In genomic region chrX:34350552-34350951, GRCh38 we compare ENCODE assay signal across 21 cellular contexts.
"Had no signal": no experiment of that assay in that cellular context is flagged by ENCODE, and none has a peak within 500 bp of the region (broad histone marks: within the 10 kb centered on the region; RNA-seq: fewer than 3 reads in every experiment).

No MANE protein-coding gene starts in this region.

- H2AFZ ChIP-seq: neural progenitor cell had no signal

- H3K4me3 ChIP-seq: coronary artery, heart left ventricle, neural progenitor cell, right atrium auricular region, spleen, tibial nerve had no signal

- H3K27me3 Mint-ChIP-seq: activated naive CD8-positive, alpha-beta T cell treated with anti-CD3 and anti-CD28 coated beads, Interleukin-2, amount 10 ng/mL, durations not matched to agents 7 days and 5 days; stimulated activated naive B cell treated with anti-CD40 and anti-IgM and Interleukin-4, amounts not matched to agents 10 μg/mL and 1 μg/mL and 100 μg/mL, for 72 hours; T-cell had no signal

- H3K36me3 Mint-ChIP-seq: activated naive CD8-positive, alpha-beta T cell treated with anti-CD3 and anti-CD28 coated beads, Interleukin-2, amount 10 ng/mL, durations not matched to agents 7 days and 5 days; neural progenitor cell; stimulated activated naive B cell treated with anti-CD40 and anti-IgM and Interleukin-4, amounts not matched to agents 10 μg/mL and 1 μg/mL and 100 μg/mL, for 72 hours; T-cell had no signal

- H3K9ac ChIP-seq: neural progenitor cell had no signal

- H3K4me1 Mint-ChIP-seq: activated naive CD8-positive, alpha-beta T cell treated with anti-CD3 and anti-CD28 coated beads, Interleukin-2, amount 10 ng/mL, durations not matched to agents 7 days and 5 days; neural progenitor cell; stimulated activated naive B cell treated with anti-CD40 and anti-IgM and Interleukin-4, amounts not matched to agents 10 μg/mL and 1 μg/mL and 100 μg/mL, for 72 hours; T-cell had no signal

- H3K27ac ChIP-seq: coronary artery, foreskin keratinocyte, heart left ventricle, neural progenitor cell, right atrium auricular region, spleen, tibial nerve, WERI-Rb-1 had no signal

- H3K9me3 ChIP-seq: right atrium auricular region, tibial nerve had no signal

- H3K27ac Mint-ChIP-seq: activated CD8-positive, alpha-beta T cell treated with anti-CD3 and anti-CD28 coated beads, Interleukin-2, amount 10 ng/mL, durations not matched to agents 7 days and 5 days; activated naive CD8-positive, alpha-beta T cell treated with anti-CD3 and anti-CD28 coated beads, Interleukin-2, amount 10 ng/mL, durations not matched to agents 7 days and 5 days; neural progenitor cell; stimulated activated naive B cell treated with anti-CD40 and anti-IgM and Interleukin-4, amounts not matched to agents 10 μg/mL and 1 μg/mL and 100 μg/mL, for 72 hours; T-cell had no signal

- H3K27me3 ChIP-seq: foreskin keratinocyte, heart left ventricle, neural progenitor cell, right atrium auricular region, spleen, tibial nerve had no signal

- H3K4me1 ChIP-seq: foreskin keratinocyte, heart left ventricle, neural progenitor cell, right atrium auricular region, spleen, tibial nerve had no signal

- H3K36me3 ChIP-seq: heart left ventricle, neural progenitor cell, right atrium auricular region, spleen, tibial nerve, WERI-Rb-1 had no signal

- H3K4me2 ChIP-seq: neural progenitor cell had no signal

- H3K4me3 Mint-ChIP-seq: activated CD8-positive, alpha-beta T cell treated with anti-CD3 and anti-CD28 coated beads, Interleukin-2, amount 10 ng/mL, durations not matched to agents 7 days and 5 days; activated naive CD8-positive, alpha-beta T cell treated with anti-CD3 and anti-CD28 coated beads, Interleukin-2, amount 10 ng/mL, durations not matched to agents 7 days and 5 days; neural progenitor cell; stimulated activated naive B cell treated with anti-CD40 and anti-IgM and Interleukin-4, amounts not matched to agents 10 μg/mL and 1 μg/mL and 100 μg/mL, for 72 hours; T-cell had no signal

- DNase-seq: activated CD4-positive, alpha-beta T cell treated with anti-CD3 and anti-CD28 coated beads for 48 hours; activated CD8-positive, alpha-beta memory T cell treated with anti-CD3 and anti-CD28 coated beads, Interleukin-2, amount 50 U/mL, for 48 hours; activated CD8-positive, alpha-beta T cell treated with anti-CD3 and anti-CD28 coated beads, Interleukin-2, amount 10 ng/mL, durations not matched to agents 7 days and 5 days; activated naive CD8-positive, alpha-beta T cell treated with anti-CD3 and anti-CD28 coated beads, Interleukin-2, amount 10 ng/mL, durations not matched to agents 7 days and 5 days; aorta; caudate nucleus; effector memory CD4-positive, alpha-beta T cell; erythroblast; foreskin keratinocyte; heart left ventricle; islet precursor cell; left ventricle myocardium superior; spleen; stimulated activated CD4-positive, alpha-beta T cell treated with anti-CD3 and anti-CD28 coated beads, Interleukin-1b, Interleukin-23, amount 100 ng/mL, for 48 hours; stimulated activated naive B cell treated with anti-CD40 and anti-IgM and Interleukin-4, amounts not matched to agents 10 μg/mL and 1 μg/mL and 100 μg/mL, for 72 hours; T-cell; WERI-Rb-1 had no signal

- H3K9me3 Mint-ChIP-seq: neural progenitor cell had no signal
